ENCODE assay signal across 26 cellular contexts in the genomic region with DNA sequence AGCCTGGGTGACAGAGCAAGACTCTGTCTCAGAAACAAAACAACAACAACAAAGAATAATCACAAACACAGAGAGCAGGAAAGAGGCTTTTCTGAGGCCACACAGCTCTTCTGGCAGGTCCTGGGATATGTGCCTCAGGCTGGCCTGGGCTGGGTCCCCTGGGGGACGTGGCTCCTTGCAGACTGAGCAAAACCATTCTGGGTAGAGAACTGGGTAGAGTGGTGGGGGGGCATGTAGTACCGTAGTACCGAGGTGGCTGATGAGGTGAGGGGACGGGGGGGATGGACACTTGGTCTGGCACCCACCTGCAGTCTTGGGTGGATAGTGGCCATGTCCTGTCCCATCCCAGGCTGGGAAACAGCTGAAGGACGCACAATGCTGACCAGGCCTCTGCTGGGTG. TPM values are rescaled to one million over a fixed set of nuclear protein-coding genes. Genes with fewer than 3 reads are reported as not detected.
"Had no signal": no experiment of that assay in that cellular context is flagged by ENCODE, and none has a peak within 500 bp of the region (broad histone marks: within the 10 kb centered on the region; RNA-seq: fewer than 3 reads in every experiment).

No MANE protein-coding gene starts in this region.

- DNase-seq: activated CD4-positive, alpha-beta memory T cell treated with anti-CD3 and anti-CD28 coated beads, Interleukin-2, amount 10 ng/mL, durations not matched to agents 7 days and 5 days; activated CD4-positive, alpha-beta T cell treated with anti-CD3 and anti-CD28 coated beads, Interleukin-2, amount 50 U/mL, for 1 hour; activated CD4-positive, CD25-positive, alpha-beta regulatory T cell; activated CD8-positive, alpha-beta memory T cell treated with anti-CD3 and anti-CD28 coated beads, Interleukin-2, amount 50 U/mL, for 48 hours; activated naive CD4-positive, alpha-beta T cell treated with anti-CD3 and anti-CD28 coated beads, Interleukin-2, amount 50 U/mL, for 16 hours; activated naive CD8-positive, alpha-beta T cell treated with anti-CD3 and anti-CD28 coated beads, Interleukin-2, amount 10 ng/mL, durations not matched to agents 7 days and 5 days; activated T-cell treated with anti-CD3 and anti-CD28 coated beads, Interleukin-2, amount 50 U/mL, for 1 hour; anterior cingulate cortex; body of pancreas; MG63; MV-4-11; NCI-H1105; NCI-H1436; NCI-H1694 treated with DMSO at 0.1 percent for 48 hours; NCI-H2081; NCI-H524; Peyer's patch; SIG-M5; T-cell; T-helper 2 cell; T1000 had no signal

- H3K27ac ChIP-seq: body of pancreas, KMS-11, Peyer's patch, VCaP had no signal

- H3K4me3 Mint-ChIP-seq: activated CD4-positive, alpha-beta memory T cell treated with anti-CD3 and anti-CD28 coated beads, Interleukin-2, amount 10 ng/mL, durations not matched to agents 7 days and 5 days; activated naive CD8-positive, alpha-beta T cell treated with anti-CD3 and anti-CD28 coated beads, Interleukin-2, amount 10 ng/mL, durations not matched to agents 7 days and 5 days; T-cell had no signal

- H3K36me3 Mint-ChIP-seq: activated naive CD8-positive, alpha-beta T cell treated with anti-CD3 and anti-CD28 coated beads, Interleukin-2, amount 10 ng/mL, durations not matched to agents 7 days and 5 days; T-cell had no signal

- H3K9me3 ChIP-seq: adrenal gland, body of pancreas, MG63, Peyer's patch had no signal

- H3K4me3 ChIP-seq: adrenal gland, body of pancreas, MG63, Peyer's patch had no signal

- H3K9ac ChIP-seq: KMS-11 had no signal

- H3K27ac Mint-ChIP-seq: activated CD4-positive, alpha-beta memory T cell treated with anti-CD3 and anti-CD28 coated beads, Interleukin-2, amount 10 ng/mL, durations not matched to agents 7 days and 5 days; activated naive CD8-positive, alpha-beta T cell treated with anti-CD3 and anti-CD28 coated beads, Interleukin-2, amount 10 ng/mL, durations not matched to agents 7 days and 5 days; T-cell had no signal

- H3K4me1 Mint-ChIP-seq: activated CD4-positive, alpha-beta memory T cell treated with anti-CD3 and anti-CD28 coated beads, Interleukin-2, amount 10 ng/mL, durations not matched to agents 7 days and 5 days; activated naive CD8-positive, alpha-beta T cell treated with anti-CD3 and anti-CD28 coated beads, Interleukin-2, amount 10 ng/mL, durations not matched to agents 7 days and 5 days; T-cell had no signal

- H3K9me3 Mint-ChIP-seq: activated CD4-positive, alpha-beta memory T cell treated with anti-CD3 and anti-CD28 coated beads, Interleukin-2, amount 10 ng/mL, durations not matched to agents 7 days and 5 days; activated naive CD8-positive, alpha-beta T cell treated with anti-CD3 and anti-CD28 coated beads, Interleukin-2, amount 10 ng/mL, durations not matched to agents 7 days and 5 days; T-cell had no signal

- H3K4me2 ChIP-seq: KMS-11 had no signal

- H3K27me3 Mint-ChIP-seq: activated CD4-positive, alpha-beta memory T cell treated with anti-CD3 and anti-CD28 coated beads, Interleukin-2, amount 10 ng/mL, durations not matched to agents 7 days and 5 days had no signal

- ATAC-seq: body of pancreas, T-cell had no signal

- H3K27me3 ChIP-seq: adrenal gland, body of pancreas, MG63, Peyer's patch had no signal

- H3K36me3 ChIP-seq: adrenal gland, MG63, Peyer's patch had no signal

- FAIRE-seq: bronchial epithelial cell, TTC549 had no signal

RNA-seq across cellular contexts. Expression of a gene that starts 6.0 kb away (rescaled TPM):
- total RNA-seq: activated CD4-positive, alpha-beta memory T cell treated with anti-CD3 and anti-CD28 coated beads, Interleukin-2, amount 10 ng/mL, durations not matched to agents 7 days and 5 days; activated naive CD8-positive, alpha-beta T cell treated with anti-CD3 and anti-CD28 coated beads, Interleukin-2, amount 10 ng/mL, durations not matched to agents 7 days and 5 days; body of pancreas; bronchial epithelial cell; T-cell had no signal
- polyA plus RNA-seq: adrenal gland had no signal

RNA-seq across cellular contexts. Expression of a gene that starts 10.3 kb away (rescaled TPM):
- total RNA-seq: activated CD4-positive, alpha-beta memory T cell treated with anti-CD3 and anti-CD28 coated beads, Interleukin-2, amount 10 ng/mL, durations not matched to agents 7 days and 5 days had no signal
